31 cellular contexts compared by ENCODE assay signal in genomic region chr12:3589745-3590144, GRCh38.
"Had no signal": no experiment of that assay in that cellular context is flagged by ENCODE, and none has a peak within 500 bp of the region (broad histone marks: within the 10 kb centered on the region; RNA-seq: fewer than 3 reads in every experiment).

No MANE protein-coding gene starts in this region.

- H3K9ac ChIP-seq: neural progenitor cell had no signal

- H3K36me3 Mint-ChIP-seq: naive B cell; naive thymus-derived CD8-positive, alpha-beta T cell; natural killer cell treated with Interleukin-12 subunit alpha and Interleukin-12 subunit beta and Interleukin-15 and Interleukin-18, amount 100 ng/mL, for 72 hours; stimulated activated memory B cell treated with anti-CD40 and anti-IgM and Interleukin-4, amounts not matched to agents 10 μg/mL and 1 μg/mL and 100 μg/mL, for 72 hours; type B pancreatic cell had no signal

- H3K4me1 Mint-ChIP-seq: naive B cell; naive thymus-derived CD8-positive, alpha-beta T cell; stimulated activated memory B cell treated with anti-CD40 and anti-IgM and Interleukin-4, amounts not matched to agents 10 μg/mL and 1 μg/mL and 100 μg/mL, for 72 hours; stimulated activated naive CD8-positive, alpha-beta T cell treated with anti-CD3 and anti-CD28 coated beads, Interleukin-15, amount 100 ng/mL, for 72 hours had no signal

- H3K27ac Mint-ChIP-seq: naive B cell; natural killer cell treated with Interleukin-12 subunit alpha and Interleukin-12 subunit beta and Interleukin-15 and Interleukin-18, amount 100 ng/mL, for 72 hours; nephron progenitor cell; neural progenitor cell; progenitor cell of endocrine pancreas; stimulated activated memory B cell treated with anti-CD40 and anti-IgM and Interleukin-4, amounts not matched to agents 10 μg/mL and 1 μg/mL and 100 μg/mL, for 72 hours; stimulated activated naive CD8-positive, alpha-beta T cell treated with anti-CD3 and anti-CD28 coated beads, Interleukin-15, amount 100 ng/mL, for 72 hours; type B pancreatic cell had no signal

- H3K4me2 ChIP-seq: neural progenitor cell, smooth muscle cell had no signal

- H3K4me3 ChIP-seq: neural progenitor cell, pancreas, psoas muscle, right lobe of liver, skin epidermis, smooth muscle cell, spleen, suprapubic skin, testis, tibial artery, transverse colon, vagina had no signal

- H2AFZ ChIP-seq: neural progenitor cell had no signal

- H3K4me3 Mint-ChIP-seq: naive B cell; naive thymus-derived CD8-positive, alpha-beta T cell; natural killer cell treated with Interleukin-12 subunit alpha and Interleukin-12 subunit beta and Interleukin-15 and Interleukin-18, amount 100 ng/mL, for 72 hours; nephron progenitor cell; neural progenitor cell; stimulated activated memory B cell treated with anti-CD40 and anti-IgM and Interleukin-4, amounts not matched to agents 10 μg/mL and 1 μg/mL and 100 μg/mL, for 72 hours; stimulated activated naive CD8-positive, alpha-beta T cell treated with anti-CD3 and anti-CD28 coated beads, Interleukin-15, amount 100 ng/mL, for 72 hours; type B pancreatic cell had no signal

- ATAC-seq: naive thymus-derived CD8-positive, alpha-beta T cell; natural killer cell treated with Interleukin-12 subunit alpha and Interleukin-12 subunit beta and Interleukin-15 and Interleukin-18, amount 100 ng/mL, for 72 hours; pancreas; psoas muscle; right cardiac atrium; right lobe of liver; stimulated activated memory B cell treated with anti-CD40 and anti-IgM and Interleukin-4, amounts not matched to agents 10 μg/mL and 1 μg/mL and 100 μg/mL, for 72 hours; stimulated activated naive CD8-positive, alpha-beta T cell treated with anti-CD3 and anti-CD28 coated beads, Interleukin-15, amount 100 ng/mL, for 72 hours; stimulated activated naive CD8-positive, alpha-beta T cell treated with anti-CD3 and anti-CD28 coated beads, Interleukin-15, Interleukin-2, amounts not matched to agents 100 U/mL and 50 U/mL, for 24 hours had no signal

- H3K4me1 ChIP-seq: neural progenitor cell, pancreas, psoas muscle, right lobe of liver, spleen, suprapubic skin, testis, tibial artery, transverse colon, vagina had no signal

- H3K9me3 ChIP-seq: neutrophil, pancreas, psoas muscle, right lobe of liver, spleen, suprapubic skin, testis, tibial artery, transverse colon, vagina had no signal

- DNase-seq: naive B cell; nephron progenitor cell; nucleus accumbens; pancreas; psoas muscle; right cardiac atrium; right lobe of liver; spleen; stimulated activated CD4-positive, alpha-beta T cell treated with anti-CD3 and anti-CD28 coated beads, Interleukin-12 subunit alpha, Interleukin-12 subunit beta, amount 100 ng/mL, for 4 hours; stimulated activated CD4-positive, alpha-beta T cell treated with anti-CD3 and anti-CD28 coated beads, Interleukin-1b, Interleukin-23, amount 100 ng/mL, for 48 hours; stimulated activated CD4-positive, alpha-beta T cell treated with anti-CD3 and anti-CD28 coated beads, Interleukin-4, amount 100 ng/mL, for 1 hour; stimulated activated CD4-positive, alpha-beta T cell treated with anti-CD3 and anti-CD28 coated beads, Interleukin-4, amount 100 ng/mL, for 4 hours; stimulated activated CD8-positive, alpha-beta memory T cell treated with anti-CD3 and anti-CD28 coated beads, Interleukin-4, amount 100 ng/mL, for 48 hours; stimulated activated naive CD4-positive, alpha-beta T cell; stimulated activated naive CD8-positive, alpha-beta T cell treated with anti-CD3 and anti-CD28 coated beads, Interleukin-15, amount 100 ng/mL, for 72 hours; stimulated activated naive CD8-positive, alpha-beta T cell treated with anti-CD3 and anti-CD28 coated beads, Interleukin-15, Interleukin-2, amounts not matched to agents 100 U/mL and 50 U/mL, for 24 hours; substantia nigra; testis; tibial artery; transverse colon had no signal

- H3K27me3 ChIP-seq: neural progenitor cell, pancreas, right lobe of liver, testis, vagina had no signal

- H3K9me3 Mint-ChIP-seq: natural killer cell treated with Interleukin-12 subunit alpha and Interleukin-12 subunit beta and Interleukin-15 and Interleukin-18, amount 100 ng/mL, for 72 hours; nephron progenitor cell; stimulated activated memory B cell treated with anti-CD40 and anti-IgM and Interleukin-4, amounts not matched to agents 10 μg/mL and 1 μg/mL and 100 μg/mL, for 72 hours; stimulated activated naive CD8-positive, alpha-beta T cell treated with anti-CD3 and anti-CD28 coated beads, Interleukin-15, amount 100 ng/mL, for 72 hours had no signal

- H3K36me3 ChIP-seq: neural progenitor cell, neutrophil, pancreas, right lobe of liver, spleen, suprapubic skin, tibial artery, transverse colon, vagina had no signal

- H3K27ac ChIP-seq: neural progenitor cell, neutrophil, pancreas, psoas muscle, right lobe of liver, skin epidermis, spleen, suprapubic skin, testis, tibial artery, transverse colon, vagina had no signal
